In genomic region chr2:97663626-97663961, GRCh38 we compare ENCODE assay signal across 8 cellular contexts. TPM values are rescaled to one million over a fixed set of nuclear protein-coding genes. Genes with fewer than 3 reads are reported as not detected.
DNase-seq lines count a peak whose midpoint lies in the region; ATAC-seq and TF ChIP-seq lines count a peak whose summit lies in the region.

No MANE protein-coding gene starts in this region.

- H3K4me2 ChIP-seq in Karpas-422 (ENCODE audit: low read depth, low read length, poor library complexity, severe bottlenecking), result peak overlapping the region; percentile 83

- H3K4me1 ChIP-seq in Karpas-422 (ENCODE audit: low read length) (peaks cover 21% of the 10 kb centered on the region), ectodermal cell (ENCODE audit: control insufficient read depth, insufficient read depth, low read length) (peaks cover 16% of the 10 kb centered on the region)

- H3K27ac ChIP-seq in Karpas-422 (ENCODE audit: low read length) (peak overlapping the region; percentile 65), ectodermal cell (ENCODE audit: insufficient read depth, low read depth, low read length, poor library complexity, severe bottlenecking) (peak overlapping the region; percentile 78)

- peaks cover 33% of the 10 kb centered on the region for H3K4me1 Mint-ChIP-seq in osteocyte (ENCODE audit: unreplicated experiment)

- no peaks in the 10 kb centered on the region for H3K27me3 Mint-ChIP-seq in osteocyte (ENCODE audit: unreplicated experiment)

- no peaks in the 10 kb centered on the region for H3K9me2 ChIP-seq in Karpas-422 (replicated peaks; ENCODE audit: insufficient read depth, low read length)

- H3K36me3 ChIP-seq in GM06990 (ENCODE audit: control insufficient read depth, insufficient read depth, low read length) (peaks cover 13% of the 10 kb centered on the region), Karpas-422 (ENCODE audit: insufficient read depth, low read length) (no peaks in the 10 kb centered on the region), ectodermal cell (ENCODE audit: control insufficient read depth, insufficient read depth, low read length) (peaks cover 7% of the 10 kb centered on the region)

- WGBS in ectodermal cell, 2 experiments, result 0% methylated on average over 46 of the region's 46 CpGs

- H3K27me3 ChIP-seq in GM06990 (replicated peaks; ENCODE audit: control insufficient read depth, insufficient read depth, low read length), result no peaks in the 10 kb centered on the region
- H3K27me3 ChIP-seq in Karpas-422 (ENCODE audit: low read length), result no peaks in the 10 kb centered on the region
- H3K27me3 ChIP-seq in ectodermal cell (ENCODE audit: control insufficient read depth, insufficient read depth, low read length, poor library complexity, severe bottlenecking), result no peaks in the 10 kb centered on the region

- no peaks in the 10 kb centered on the region for H3K9me3 ChIP-seq in Karpas-422 (ENCODE audit: low read length)
- H3K9me3 ChIP-seq in ectodermal cell (ENCODE audit: control insufficient read depth, low read length), result no peaks in the 10 kb centered on the region

- H2AFZ ChIP-seq in Karpas-422 (ENCODE audit: low read length), result 0 out of 2 replicates have a peak overlapping the region, but pooled peaks have one; percentile 19

- no peak for DNase-seq in GM06990 (ENCODE audit: extremely low read depth, insufficient read length)
- no peak for DNase-seq in Karpas-422
- no peak for DNase-seq in osteocyte (ENCODE audit: extremely low spot score, unreplicated experiment)
- DNase-seq in NCI-H1436 (lab: John Stamatoyannopoulos, UW), result no peak
- no peak for DNase-seq in NCI-H345 (lab: John Stamatoyannopoulos, UW)

- peak overlapping the region; percentile 93 for H3K27ac Mint-ChIP-seq in osteocyte (ENCODE audit: unreplicated experiment)

- no peaks in the 10 kb centered on the region for H4K20me1 ChIP-seq in Karpas-422 (ENCODE audit: insufficient read depth, low read depth, low read length)

- no peaks in the 10 kb centered on the region for H3K9me3 Mint-ChIP-seq in osteocyte (ENCODE audit: unreplicated experiment)

- H3K4me3 ChIP-seq in GM06990 (replicated peaks; ENCODE audit: low read depth, low read length) (peak overlapping the region; percentile 92), Karpas-422 (ENCODE audit: low read length) (peak overlapping the region; percentile 86), ectodermal cell (ENCODE audit: insufficient read depth, low read depth, low read length) (peak overlapping the region; percentile 58)

- TF ChIP-seq CTCF in GM06990 (IDR thresholded peaks at IDR 0.05; ENCODE audit: insufficient read depth, low read length, poor library complexity, severe bottlenecking), result no peak
- no peak for TF ChIP-seq CTCF in osteocyte (IDR thresholded peaks at IDR 0.05)

- H3K79me2 ChIP-seq in Karpas-422 (ENCODE audit: low read length), result peaks cover 31% of the 10 kb centered on the region

- H3K36me3 Mint-ChIP-seq in osteocyte (ENCODE audit: unreplicated experiment), result no peaks in the 10 kb centered on the region

- ATAC-seq in GM21717 (IDR thresholded peaks at IDR 0.05; ENCODE audit: unreplicated experiment) (no peak), GM18858 (IDR thresholded peaks at IDR 0.05; ENCODE audit: unreplicated experiment) (no peak)

- peak overlapping the region; percentile 86 for H3K4me3 Mint-ChIP-seq in osteocyte (ENCODE audit: unreplicated experiment)

- H3K9ac ChIP-seq in Karpas-422 (ENCODE audit: low read length), result peak overlapping the region; percentile 80

RNA-seq across cellular contexts. Expression of gene ACTR1B, which starts 0.2 kb away (rescaled TPM):
- 32.1 and 65.3 TPM in 2 replicates for total RNA-seq in Karpas-422 (2014; rRNA removed; shearing (Covaris generic); ENCODE audit: low replicate concordance)
- 67.5 TPM for polyA plus RNA-seq in ectodermal cell (2013, experiment 1 of 4)
- 70.2 TPM for polyA plus RNA-seq in ectodermal cell (2013, experiment 2 of 4)
- polyA plus RNA-seq in ectodermal cell (2013, experiment 3 of 4), result 64.8 TPM
- 68.6 TPM for polyA plus RNA-seq in ectodermal cell (2013, experiment 4 of 4)
- 54.4 and 56.6 TPM in 2 replicates for total RNA-seq in osteocyte

RNA-seq across cellular contexts. Expression of gene C2orf92, which starts 5.9 kb away (rescaled TPM):
- total RNA-seq in Karpas-422 (2014; rRNA removed; shearing (Covaris generic); ENCODE audit: low replicate concordance), result 5.2 and 5.9 TPM in 2 replicates
- polyA plus RNA-seq in ectodermal cell (2013, experiment 1 of 4), result 7.6 TPM
- 11.6 TPM for polyA plus RNA-seq in ectodermal cell (2013, experiment 2 of 4)
- polyA plus RNA-seq in ectodermal cell (2013, experiment 3 of 4), result 8.1 TPM
- 9.6 TPM for polyA plus RNA-seq in ectodermal cell (2013, experiment 4 of 4)
- 13.7 and 15.0 TPM in 2 replicates for total RNA-seq in osteocyte

RNA-seq across cellular contexts. Expression of gene COX5B, which starts 17.7 kb away (rescaled TPM):
- 374 and 606 TPM in 2 replicates for total RNA-seq in Karpas-422 (2014; rRNA removed; shearing (Covaris generic); ENCODE audit: low replicate concordance)
- 211 TPM for polyA plus RNA-seq in ectodermal cell (2013, experiment 1 of 4)
- 185 TPM for polyA plus RNA-seq in ectodermal cell (2013, experiment 2 of 4)
- polyA plus RNA-seq in ectodermal cell (2013, experiment 3 of 4), result 240 TPM
- 262 TPM for polyA plus RNA-seq in ectodermal cell (2013, experiment 4 of 4)
- 185 and 191 TPM in 2 replicates for total RNA-seq in osteocyte

RNA-seq across cellular contexts. Expression of gene ZAP70, which starts 49.8 kb away (rescaled TPM):
- not detected in 2 replicates for total RNA-seq in Karpas-422 (2014; rRNA removed; shearing (Covaris generic); ENCODE audit: low replicate concordance)
- 0.52 TPM for polyA plus RNA-seq in ectodermal cell (2013, experiment 1 of 4)
- polyA plus RNA-seq in ectodermal cell (2013, experiment 2 of 4), result 0.25 TPM
- polyA plus RNA-seq in ectodermal cell (2013, experiment 3 of 4), result 0.53 TPM
- polyA plus RNA-seq in ectodermal cell (2013, experiment 4 of 4), result 0.69 TPM
- 0.44 and 1.1 TPM in 2 replicates for total RNA-seq in osteocyte
